27 cellular contexts compared by ENCODE assay signal in the genomic region with DNA sequence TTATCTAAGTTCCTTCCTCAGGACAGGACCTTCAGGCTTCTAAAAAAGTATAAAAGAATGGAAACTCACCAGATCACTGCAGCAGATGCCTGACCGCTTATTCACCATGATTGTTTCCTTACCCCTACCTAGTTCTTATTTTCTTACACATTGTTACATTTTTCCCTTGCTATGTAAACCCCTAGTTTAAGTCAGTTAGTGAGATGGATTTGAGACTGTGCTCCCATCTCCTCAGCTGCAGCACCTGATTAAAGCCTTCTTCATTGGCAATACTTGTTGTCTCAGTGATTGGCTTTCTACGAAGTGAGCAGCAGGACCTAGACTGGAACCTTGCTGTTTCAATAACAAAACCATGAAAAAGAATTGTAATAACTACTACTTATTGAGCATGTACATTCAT. TPM values are rescaled to one million over a fixed set of nuclear protein-coding genes. Genes with fewer than 3 reads are reported as not detected.
DNase-seq lines count a peak whose midpoint lies in the region; ATAC-seq, FAIRE-seq and TF ChIP-seq lines count a peak whose summit lies in the region.
"Had no signal": no experiment of that assay in that cellular context is flagged by ENCODE, and none has a peak within 500 bp of the region (broad histone marks: within the 10 kb centered on the region; RNA-seq: fewer than 3 reads in every experiment).

No MANE protein-coding gene starts in this region.

- peaks cover 1% of the 10 kb centered on the region for H3K36me3 Mint-ChIP-seq in activated CD8-positive, alpha-beta memory T cell treated with anti-CD3 and anti-CD28 coated beads, Interleukin-2, amount 10 ng/mL, durations not matched to agents 7 days and 5 days

- no peak overlapping the region for H3K4me2 ChIP-seq in K562 (ENCODE audit: insufficient read depth, low read length)
- H3K4me2 ChIP-seq: hepatocyte had no signal

- H3K9me3 Mint-ChIP-seq in activated CD8-positive, alpha-beta memory T cell treated with anti-CD3 and anti-CD28 coated beads, Interleukin-2, amount 10 ng/mL, durations not matched to agents 7 days and 5 days (ENCODE audit: low read depth), result peaks cover 12% of the 10 kb centered on the region

- ATAC-seq in K562, result no peak
- no peak for ATAC-seq in lower lobe of right lung
- ATAC-seq in activated CD8-positive, alpha-beta memory T cell treated with anti-CD3 and anti-CD28 coated beads, Interleukin-2, amount 10 ng/mL, durations not matched to agents 7 days and 5 days, result no peak
- no peak for ATAC-seq in GM19035 (IDR thresholded peaks at IDR 0.05; ENCODE audit: unreplicated experiment)
- ATAC-seq in GM21576 (IDR thresholded peaks at IDR 0.05; ENCODE audit: unreplicated experiment), result no peak
- ATAC-seq: activated CD8-positive, alpha-beta T cell treated with anti-CD3 and anti-CD28 coated beads, Interleukin-2, amount 10 ng/mL, durations not matched to agents 7 days and 5 days; natural killer cell treated with Interleukin-12 subunit alpha and Interleukin-12 subunit beta and Interleukin-15 and Interleukin-18, amount 100 ng/mL, for 72 hours had no signal

- POLR2A ChIA-PET in K562 (lab: Yijun Ruan, JAX), result no interaction called here

- intact Hi-C loops in K562 (cut with micrococcal nuclease) (no loop called here), lower lobe of right lung (cut with DNase I) (no loop called here)

- no peak overlapping the region for H3K27ac ChIP-seq in K562 (ENCODE audit: extremely low read depth, low read depth, low read length)
- peak overlapping the region; percentile 75 for H3K27ac ChIP-seq in lower lobe of right lung
- peak overlapping the region; percentile 22 for H3K27ac ChIP-seq in substantia nigra (ENCODE audit: low read depth, low read length, poor library complexity, severe bottlenecking)
- H3K27ac ChIP-seq: HL-60 had no signal

- DNase-seq in EH (ENCODE audit: low read depth) (peak; percentile 29), K562 (ENCODE audit: extremely low read depth in 1 of 4, low spot score in 3 of 4) (no peak), lower lobe of right lung (no peak), substantia nigra (lab: John Stamatoyannopoulos, UW) (no peak), H7 (no peak)
- no peak for DNase-seq in activated CD8-positive, alpha-beta memory T cell treated with anti-CD3 and anti-CD28 coated beads, Interleukin-2, amount 10 ng/mL, durations not matched to agents 7 days and 5 days
- DNase-seq: activated CD8-positive, alpha-beta T cell treated with anti-CD3 and anti-CD28 coated beads, Interleukin-2, amount 10 ng/mL, durations not matched to agents 7 days and 5 days; activated naive CD4-positive, alpha-beta T cell treated with Interleukin-2 at 50 U/mL for 16 hours; activated T-cell treated with anti-CD3 and anti-CD28 coated beads, Interleukin-2, amount 50 U/mL, for 24 hours; amygdala; mesenchymal stem cell; NCI-H1417 treated with DMSO at 0.1 percent for 48 hours; NCI-H524; posterior cingulate gyrus; RPMI8226; small intestine; stimulated activated CD4-positive, alpha-beta T cell treated with anti-CD3 and anti-CD28 coated beads, Interleukin-2, amount 100 ng/mL, for 48 hours; stimulated activated naive CD4-positive, alpha-beta T cell treated with Interleukin-2 at 50 U/mL for 16 hours; T1000 had no signal

- no peaks in the 10 kb centered on the region for H3K4me1 Mint-ChIP-seq in activated CD8-positive, alpha-beta memory T cell treated with anti-CD3 and anti-CD28 coated beads, Interleukin-2, amount 10 ng/mL, durations not matched to agents 7 days and 5 days

- H3K27ac Mint-ChIP-seq in activated CD8-positive, alpha-beta memory T cell treated with anti-CD3 and anti-CD28 coated beads, Interleukin-2, amount 10 ng/mL, durations not matched to agents 7 days and 5 days, result no peak overlapping the region
- H3K27ac Mint-ChIP-seq: activated CD8-positive, alpha-beta T cell treated with anti-CD3 and anti-CD28 coated beads, Interleukin-2, amount 10 ng/mL, durations not matched to agents 7 days and 5 days; activated T-cell treated with anti-CD3 and anti-CD28 coated beads, Interleukin-2, amount 50 U/mL, for 24 hours; natural killer cell treated with Interleukin-12 subunit alpha and Interleukin-12 subunit beta and Interleukin-15 and Interleukin-18, amount 100 ng/mL, for 72 hours had no signal

- H2AFZ ChIP-seq in K562 (ENCODE audit: low read depth, low read length), result no peak overlapping the region
- H2AFZ ChIP-seq: hepatocyte had no signal

- H3K4me3 ChIP-seq in K562 (no peak overlapping the region), lower lobe of right lung (no peak overlapping the region), H7 (ENCODE audit: insufficient read depth, low read depth, low read length) (no peak overlapping the region)
- H3K4me3 ChIP-seq: hepatocyte had no signal

- no peaks in the 10 kb centered on the region for H3K79me2 ChIP-seq in K562 (ENCODE audit: control insufficient read depth, insufficient read depth, low read length)
- H3K79me2 ChIP-seq: hepatocyte had no signal

- H3K36me3 ChIP-seq in K562 (ENCODE audit: control insufficient read depth, insufficient read depth, low read length) (no peaks in the 10 kb centered on the region), lower lobe of right lung (no peaks in the 10 kb centered on the region), H7 (replicated peaks; ENCODE audit: control insufficient read depth, insufficient read depth, low read length) (no peaks in the 10 kb centered on the region)

- in situ Hi-C loops in K562 (cut with MboI), result no loop called here

- no peak for TF ChIP-seq RAD21 in K562 (CRISPR knock-in tag; conservative IDR thresholded peaks at IDR 0.05 in 1 of 2, IDR thresholded peaks at IDR 0.05 in 1 of 2)

- H3K9me3 ChIP-seq in K562 (replicated peaks; ENCODE audit: control insufficient read depth, insufficient read depth, low read depth, low read length) (no peaks in the 10 kb centered on the region), lower lobe of right lung (peaks cover 4% of the 10 kb centered on the region)

- BruUV-seq in K562 (replicated peaks; lab: Mats Ljungman, UMichigan), result no TSS peak

- H3K27me3 Mint-ChIP-seq in activated CD8-positive, alpha-beta memory T cell treated with anti-CD3 and anti-CD28 coated beads, Interleukin-2, amount 10 ng/mL, durations not matched to agents 7 days and 5 days, result peaks cover 13% of the 10 kb centered on the region
- H3K27me3 Mint-ChIP-seq: activated T-cell treated with anti-CD3 and anti-CD28 coated beads, Interleukin-2, amount 50 U/mL, for 24 hours had no signal

- H4K20me1 ChIP-seq in K562 (replicated peaks; ENCODE audit: control insufficient read depth, insufficient read depth, low read length), result no peaks in the 10 kb centered on the region

- H3K27me3 ChIP-seq in K562 (ENCODE audit: control insufficient read depth in 2 of 2, insufficient read depth in 2 of 2, low read length in 2 of 2), result no peaks in the 10 kb centered on the region
- no peaks in the 10 kb centered on the region for H3K27me3 ChIP-seq in lower lobe of right lung (ENCODE audit: low read depth)
- no peaks in the 10 kb centered on the region for H3K27me3 ChIP-seq in H7 (ENCODE audit: control insufficient read depth, insufficient read depth, low read length)
- H3K27me3 ChIP-seq: hepatocyte had no signal

- FAIRE-seq in K562 (lab: Jason Lieb, UNC), result no peak
- FAIRE-seq: D721Med, GM18507, small intestine had no signal

- TF ChIP-seq CTCF in K562 (IDR thresholded peaks at IDR 0.05 in 2 of 3, conservative IDR thresholded peaks at IDR 0.05 in 1 of 3; ENCODE audit: insufficient read depth in 2 of 3, low read depth in 1 of 3, low read length in 3 of 3) (no peak), lower lobe of right lung (IDR thresholded peaks at IDR 0.05) (no peak)

- no peak overlapping the region for H3K4me3 Mint-ChIP-seq in activated CD8-positive, alpha-beta memory T cell treated with anti-CD3 and anti-CD28 coated beads, Interleukin-2, amount 10 ng/mL, durations not matched to agents 7 days and 5 days
- H3K4me3 Mint-ChIP-seq: activated CD8-positive, alpha-beta T cell treated with anti-CD3 and anti-CD28 coated beads, Interleukin-2, amount 10 ng/mL, durations not matched to agents 7 days and 5 days; activated T-cell treated with anti-CD3 and anti-CD28 coated beads, Interleukin-2, amount 50 U/mL, for 24 hours; natural killer cell treated with Interleukin-12 subunit alpha and Interleukin-12 subunit beta and Interleukin-15 and Interleukin-18, amount 100 ng/mL, for 72 hours had no signal

- WGBS in K562 (ENCODE audit: insufficient coverage, low coverage, missing lambda C conversion rate), result 18% methylated on average over 2 of the region's 2 CpGs

- TF ChIP-seq POLR2A in K562 (conservative IDR thresholded peaks at IDR 0.05), result no peak

- H3K4me1 ChIP-seq in K562 (replicated peaks in 1 of 2; ENCODE audit: control insufficient read depth in 2 of 2, insufficient read depth in 2 of 2, low read length in 2 of 2) (peaks cover 0 to 10% of the 10 kb centered on the region in 2 experiments; a peak in 2 of 5 replicates), lower lobe of right lung (peaks cover 38% of the 10 kb centered on the region)

- CTCF ChIA-PET in K562 (lab: Yijun Ruan, JAX; ENCODE audit: low intra/inter-chr PET ratio), result interaction anchor here (0.5 kb wide), 1 partner anchor 652 kb away, joined by 4 read pairs; no protein-coding TSS in a partner anchor
- CTCF ChIA-PET in activated CD8-positive, alpha-beta memory T cell treated with anti-CD3 and anti-CD28 coated beads, Interleukin-2, amount 10 ng/mL, durations not matched to agents 7 days and 5 days (lab: Charles Lee), result no interaction called here

- TF ChIP-seq EP300 in K562 (IDR thresholded peaks at IDR 0.05; ENCODE audit: low read length), result no peak

- H3K9me1 ChIP-seq in K562 (ENCODE audit: control insufficient read depth, insufficient read depth, low read length), result no peaks in the 10 kb centered on the region

- H3K9ac ChIP-seq in K562 (ENCODE audit: insufficient read depth in 1 of 2, low read depth in 2 of 2, low read length in 2 of 2), result no peak overlapping the region

RNA-seq across cellular contexts. Expression of a gene that starts 4.7 kb away (rescaled TPM):
- total RNA-seq in K562 (2011; cell fraction: chromatin; rRNA removed; ENCODE audit: low replicate concordance), result not detected in 2 replicates
- total RNA-seq in K562 (2011; cell fraction: nucleolus; rRNA removed), result not detected in 2 replicates
- not detected in 2 replicates for total RNA-seq in K562 (2011; cell fraction: nucleoplasm; rRNA removed)
- total RNA-seq in K562 (2014; rRNA removed), result not detected in 2 replicates
- total RNA-seq in K562 (2014; rRNA removed; fragmentation: Illumina TruSeq; extraction: Trizol), result 0.04 and 0.16 TPM in 2 replicates
- total RNA-seq in K562 (2015; rRNA removed; fragmentation: Illumina TruSeq; extraction: Trizol), result 0.04 TPM in 1 of 2 replicates, not detected in the other
- 0.60 and 0.71 TPM in 2 replicates for total RNA-seq in K562 (2021)
- 0.03 TPM in 1 of 2 replicates, not detected in the other for polyA plus RNA-seq in K562 (2011; rRNA removed)
- not detected in 2 replicates for polyA plus RNA-seq in K562 (2011; cell fraction: cytosol; rRNA removed)
- polyA plus RNA-seq in K562 (2011; cell fraction: nucleus; rRNA removed), result 0.10 TPM in 1 of 2 replicates, not detected in the other
- 0.10 and 0.12 TPM in 2 replicates for polyA plus RNA-seq in K562 (2012)
- 0.06 TPM in 1 of 2 replicates, not detected in the other for polyA plus RNA-seq in K562 (2014; fragmentation: Illumina TruSeq; extraction: Trizol)
- polyA plus RNA-seq in K562 (2014; fragmentation: Nextera tagmentation; extraction: Ambion mirVana), result under 1 TPM; 0.06 to 0.17 TPM
- polyA plus RNA-seq in K562 (2014; rRNA removed), result not detected in 2 replicates
- not detected in 2 replicates for polyA minus RNA-seq in K562 (2011; rRNA and poly(A)+ RNA removed)
- not detected in 2 replicates for polyA minus RNA-seq in K562 (2011; cell fraction: cytosol; rRNA and poly(A)+ RNA removed)
- not detected in 2 replicates for polyA minus RNA-seq in K562 (2011; cell fraction: nucleus; rRNA and poly(A)+ RNA removed)
- total RNA-seq in lower lobe of right lung, result 299 TPM
- total RNA-seq in activated CD8-positive, alpha-beta memory T cell treated with anti-CD3 and anti-CD28 coated beads, Interleukin-2, amount 10 ng/mL, durations not matched to agents 7 days and 5 days, result not detected
- 0.48 and 0.81 TPM in 2 replicates for total RNA-seq in H7 (2014; rRNA removed; shearing (Covaris generic))
- total RNA-seq: activated CD8-positive, alpha-beta T cell treated with anti-CD3 and anti-CD28 coated beads, Interleukin-2, amount 10 ng/mL, durations not matched to agents 7 days and 5 days; natural killer cell treated with Interleukin-12 subunit alpha and Interleukin-12 subunit beta and Interleukin-15 and Interleukin-18, amount 100 ng/mL, for 72 hours had no signal
- polyA plus RNA-seq: BJ had no signal

Comparison
In these comparisons a context has a peak if more than half of its experiments do, and no peak if none do; other contexts are left out.
1. RNA of a gene that starts 4.7 kb away (total RNA-seq): 299 TPM in lower lobe of right lung (single experiment); 0.48 to 0.81 TPM in H7, 0.04 to 0.71 TPM in K562 and not detected in activated CD8-positive, alpha-beta memory T cell treated with anti-CD3 and anti-CD28 coated beads, Interleukin-2, amount 10 ng/mL, durations not matched to agents 7 days and 5 days; every median in the first group is over 100 times any median in the second.